Comparison of ENCODE assay signal across 1 cellular context in genomic region chr5:181184845-181185216, GRCh38.
TF ChIP-seq lines count a peak whose summit lies in the region.

No MANE protein-coding gene starts in this region.

TF ChIP-seq in HCT116, 20 proteins besides CTCF, POLR2A, EP300 and RAD21:
- TF ChIP-seq YY1 (IDR thresholded peaks at IDR 0.05; ENCODE audit: extremely low read depth, insufficient replicate concordance, low read depth, low read length) (no peak), ZNF274 (IDR thresholded peaks at IDR 0.05; ENCODE audit: low read depth, low read length) (no peak), ELF1 (IDR thresholded peaks at IDR 0.05; ENCODE audit: borderline replicate concordance, low read depth) (no peak), SP1 (IDR thresholded peaks at IDR 0.05; ENCODE audit: low read depth) (no peak)
